In the genomic region with DNA sequence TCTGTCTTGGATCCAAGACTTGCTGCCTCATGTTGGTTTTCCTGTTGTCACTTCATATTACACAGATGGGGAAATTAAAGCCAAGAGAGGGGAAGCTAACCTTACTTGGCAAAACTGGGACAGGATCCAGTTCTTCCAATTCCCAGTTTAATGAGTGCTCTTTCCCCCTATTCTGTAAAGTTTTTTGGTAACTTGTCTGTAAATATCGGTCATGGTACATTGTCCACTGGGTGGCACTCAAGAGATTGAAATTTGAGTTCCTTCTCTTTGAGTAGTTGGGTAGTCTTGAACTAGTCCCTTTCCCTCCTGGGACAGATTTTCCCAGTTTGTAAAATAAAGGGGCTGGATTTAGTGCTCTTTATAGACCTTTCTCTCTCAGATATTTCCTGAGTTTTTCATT, we compare ENCODE assay signal across 8 cellular contexts. TPM values are rescaled to one million over a fixed set of nuclear protein-coding genes. Genes with fewer than 3 reads are reported as not detected.
DNase-seq lines count a peak whose midpoint lies in the region; ATAC-seq and TF ChIP-seq lines count a peak whose summit lies in the region.

No MANE protein-coding gene starts in this region.

- no peaks in the 10 kb centered on the region for H3K27me3 ChIP-seq in thoracic aorta (replicated peaks; ENCODE audit: insufficient read depth)

- H3K4me3 ChIP-seq in HEK293 (ENCODE audit: low read depth, low read length): no peak overlapping the region
- no peak overlapping the region for H3K4me3 ChIP-seq in thoracic aorta

- H3K9me3 ChIP-seq in HEK293 (ENCODE audit: control insufficient read depth, insufficient read depth, low read depth, low read length) (no peaks in the 10 kb centered on the region), thoracic aorta (no peaks in the 10 kb centered on the region)

- CTCF ChIA-PET in HEK293 (lab: Yijun Ruan, JAX): interaction anchor here (0.7 to 3.6 kb wide), 7 partner anchors 11 to 718 kb away, joined by 3 to 11 read pairs (median 3); no protein-coding TSS in a partner anchor

- no peaks in the 10 kb centered on the region for H3K4me1 ChIP-seq in HEK293 (ENCODE audit: control insufficient read depth, insufficient read depth, low read length)
- H3K4me1 ChIP-seq in thoracic aorta (ENCODE audit: control insufficient read depth in 1 of 2, low read depth in 2 of 2): peaks cover 0 to 4% of the 10 kb centered on the region in 2 donors

- ATAC-seq in thoracic aorta (ENCODE audit: insufficient number of reproducible peaks, low FRiP score, low read depth): peak; percentile 60
- no peak for ATAC-seq in HG02938 (IDR thresholded peaks at IDR 0.05; ENCODE audit: unreplicated experiment)
- no peak for ATAC-seq in GM18502 (IDR thresholded peaks at IDR 0.05; ENCODE audit: poor library complexity, unreplicated experiment)

- peaks cover 0 to 37% of the 10 kb centered on the region in 2 experiments; a peak in 1 of 3 replicates for H3K36me3 ChIP-seq in HEK293 (ENCODE audit: control insufficient read depth in 2 of 2, insufficient read depth in 1 of 2, low read length in 2 of 2)
- no peaks in the 10 kb centered on the region for H3K36me3 ChIP-seq in thoracic aorta

- peak; percentile 21 for DNase-seq in D341Med (ENCODE audit: low spot score)
- DNase-seq in SK-N-DZ (ENCODE audit: low spot score): peak; percentile 7
- DNase-seq in glomerular visceral epithelial cell (ENCODE audit: extremely low spot score): peak; percentile 31
- no peak for DNase-seq in thoracic aorta (ENCODE audit: low spot score)
- DNase-seq in stimulated activated CD4-positive, alpha-beta T cell treated with anti-CD3 and anti-CD28 coated beads, Interleukin-2, amount 100 ng/mL, for 48 hours: no peak

- POLR2A ChIA-PET in HEK293 (lab: Yijun Ruan, JAX): interaction anchor here (0.5 kb wide), 1 partner anchor 539 kb away, joined by 3 read pairs; no protein-coding TSS in a partner anchor

- TF ChIP-seq CTCF in HEK293 (tag by site-specific recombination; IDR thresholded peaks at IDR 0.05) (0 out of 2 replicates have a peak, but pooled peaks have one; percentile 18), thoracic aorta (IDR thresholded peaks at IDR 0.05) (peak; percentile 27)

- H3K27ac ChIP-seq in HEK293 (ENCODE audit: extremely low read depth, low read depth, low read length) (no peak overlapping the region), thoracic aorta (peak overlapping the region in 1 of 2 donors; percentile 26)

TF ChIP-seq in HEK293, 187 proteins besides CTCF, POLR2A, EP300 and RAD21:
- no peak for TF ChIP-seq ZNF514 (tag by site-specific recombination; IDR thresholded peaks at IDR 0.05)
- TF ChIP-seq KLF1 (tag by site-specific recombination; IDR thresholded peaks at IDR 0.05): no peak
- TF ChIP-seq ZBTB6 (tag by site-specific recombination; IDR thresholded peaks at IDR 0.05): no peak
- TF ChIP-seq ZNF654 (tag by site-specific recombination; IDR thresholded peaks at IDR 0.05; ENCODE audit: low read depth): peak; percentile 61
- TF ChIP-seq HOXD13 (CRISPR knock-in tag; IDR thresholded peaks at IDR 0.05; ENCODE audit: borderline replicate concordance): no peak
- no peak for TF ChIP-seq ZNF335 (tag by site-specific recombination; conservative IDR thresholded peaks at IDR 0.05)
- no peak for TF ChIP-seq ZNF473 (tag by site-specific recombination; IDR thresholded peaks at IDR 0.05)
- no peak for TF ChIP-seq ZNF629 (tag by site-specific recombination; IDR thresholded peaks at IDR 0.05)

RNA-seq across cellular contexts. Expression of gene EOLA2, which starts 12.4 kb away (rescaled TPM):
- 14.2 and 17.2 TPM in 2 replicates for polyA plus RNA-seq in SK-N-DZ (2014; cell fraction: cytosol; rRNA removed)
- 16.1 and 17.2 TPM in 2 replicates for polyA plus RNA-seq in SK-N-DZ (2014; cell fraction: nucleus; rRNA removed)
- total RNA-seq in thoracic aorta: 10 to 100 TPM; 34.6 to 56.7 TPM

RNA-seq across cellular contexts. Expression of gene HSFX4, which starts 21.3 kb away (rescaled TPM):
- not detected in 2 replicates for polyA plus RNA-seq in SK-N-DZ (2014; cell fraction: cytosol; rRNA removed)
- polyA plus RNA-seq in SK-N-DZ (2014; cell fraction: nucleus; rRNA removed): not detected in 2 replicates
- total RNA-seq in thoracic aorta: not detected

Comparison
In these comparisons a context has a peak if more than half of its experiments do, and no peak if none do; other contexts are left out.
1. DNase-seq: peak in D341Med (single experiment), SK-N-DZ (single experiment) and glomerular visceral epithelial cell (single experiment); none in thoracic aorta (single experiment) and stimulated activated CD4-positive, alpha-beta T cell treated with anti-CD3 and anti-CD28 coated beads, Interleukin-2, amount 100 ng/mL, for 48 hours (0 of 2).